ENCODE assay signal across 13 cellular contexts in the genomic region with DNA sequence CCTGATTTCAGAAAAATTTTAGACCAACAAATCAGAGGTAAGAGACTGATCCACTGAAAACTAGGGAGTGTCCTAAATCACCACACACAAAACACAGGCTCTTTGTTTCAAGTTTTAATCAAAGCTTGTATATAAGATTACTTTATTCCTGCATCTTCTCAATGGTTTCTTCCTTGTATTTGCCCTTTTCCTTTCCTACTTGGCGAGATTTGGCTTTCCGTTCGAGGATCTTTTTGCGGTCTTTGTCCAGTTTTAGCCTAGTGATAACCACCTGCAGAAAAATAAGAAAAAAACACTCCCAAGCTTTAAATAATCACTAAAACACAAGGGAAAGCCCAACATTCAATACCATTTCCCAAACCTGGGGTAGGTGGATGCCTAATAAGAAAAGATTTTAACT. TPM values are rescaled to one million over a fixed set of nuclear protein-coding genes. Genes with fewer than 3 reads are reported as not detected.
DNase-seq lines count a peak whose midpoint lies in the region; ATAC-seq, FAIRE-seq and TF ChIP-seq lines count a peak whose summit lies in the region.
"Had no signal": no experiment of that assay in that cellular context is flagged by ENCODE, and none has a peak within 500 bp of the region (broad histone marks: within the 10 kb centered on the region; RNA-seq: fewer than 3 reads in every experiment).

No MANE protein-coding gene starts in this region.

- no peak for TF ChIP-seq CTCF in astrocyte (IDR thresholded peaks at IDR 0.05; ENCODE audit: insufficient read depth, low read depth, low read length)
- no peak for TF ChIP-seq CTCF in neural cell (IDR thresholded peaks at IDR 0.05; ENCODE audit: poor library complexity, severe bottlenecking)

- H3K23ac ChIP-seq in neuronal stem cell (ENCODE audit: low read depth, low read length, poor library complexity): no peak overlapping the region

- H3F3A ChIP-seq in neural cell (ENCODE audit: insufficient read depth, low read length, poor library complexity, severe bottlenecking): no peaks in the 10 kb centered on the region

- H2AK5ac ChIP-seq in neuronal stem cell (ENCODE audit: low read depth, low read length): no peak overlapping the region

- peak overlapping the region in 6 of 7 donors; percentile 16 to 97 (median 90) for H3K4me3 Mint-ChIP-seq in CD8-positive, alpha-beta memory T cell
- H3K4me3 Mint-ChIP-seq in astrocyte (ENCODE audit: unreplicated experiment): peak overlapping the region; percentile 62

- H3K79me2 ChIP-seq in astrocyte (ENCODE audit: insufficient read depth, low read length): peaks cover 54% of the 10 kb centered on the region
- peaks cover 31% of the 10 kb centered on the region for H3K79me2 ChIP-seq in neural cell (replicated peaks; ENCODE audit: insufficient read depth, low read length)

- CTCF ChIA-PET in CD8-positive, alpha-beta memory T cell (lab: Charles Lee): interaction anchor here (0.8 to 1.9 kb wide), 6 partner anchors 9 to 369 kb away, joined by 3 to 6 read pairs (median 4); no protein-coding TSS in a partner anchor

- no peak overlapping the region for H3K4me2 ChIP-seq in astrocyte (ENCODE audit: low read length)
- no peak overlapping the region for H3K4me2 ChIP-seq in neural cell (ENCODE audit: low read length)
- no peak overlapping the region for H3K4me2 ChIP-seq in neuronal stem cell (ENCODE audit: insufficient read depth, low read length, poor library complexity, severe bottlenecking)
- H3K4me2 ChIP-seq: KMS-11 had no signal

- H3K4me1 ChIP-seq in CD8-positive, alpha-beta memory T cell (ENCODE audit: insufficient read depth, low read length): peaks cover 43% of the 10 kb centered on the region
- H3K4me1 ChIP-seq in astrocyte (ENCODE audit: insufficient read depth, low read length) (peaks cover 29% of the 10 kb centered on the region), neuronal stem cell (ENCODE audit: control insufficient read depth in 2 of 2, insufficient read depth in 1 of 2, low read depth in 1 of 2, low read length in 2 of 2) (peaks cover 7 to 12% of the 10 kb centered on the region in 2 donors)

- H3K9me3 ChIP-seq in CD8-positive, alpha-beta memory T cell (ENCODE audit: low read length): no peaks in the 10 kb centered on the region
- H3K9me3 ChIP-seq in KOPT-K1 (ENCODE audit: insufficient read depth, low read length, poor library complexity, severe bottlenecking) (no peaks in the 10 kb centered on the region), astrocyte (ENCODE audit: insufficient read depth, low read depth, low read length) (no peaks in the 10 kb centered on the region), neural cell (ENCODE audit: low read length) (no peaks in the 10 kb centered on the region), neuronal stem cell (replicated peaks in 1 of 2; ENCODE audit: control insufficient read depth in 2 of 2, insufficient read depth in 1 of 2, low read depth in 1 of 2, low read length in 2 of 2) (no peaks in the 10 kb centered on the region)
- H3K9me3 ChIP-seq: SJSA1 had no signal

- no peak overlapping the region for H3K4ac ChIP-seq in neuronal stem cell (ENCODE audit: low read length)

- ATAC-seq in HG03025 (IDR thresholded peaks at IDR 0.05; ENCODE audit: low FRiP score, unreplicated experiment): no peak

- no peak overlapping the region for H3K27ac ChIP-seq in CD8-positive, alpha-beta memory T cell (ENCODE audit: low read depth, low read length)
- H3K27ac ChIP-seq in KOPT-K1 (ENCODE audit: low read depth, low read length, poor library complexity, severe bottlenecking) (peak overlapping the region; percentile 80), astrocyte (ENCODE audit: low read depth, low read length) (no peak overlapping the region), neural cell (ENCODE audit: low read length) (peak overlapping the region; percentile 93), neuronal stem cell (replicated peaks; ENCODE audit: low read length) (no peak overlapping the region)
- H3K27ac ChIP-seq: SJSA1 had no signal

- H3K27ac Mint-ChIP-seq in CD8-positive, alpha-beta memory T cell: peak overlapping the region; percentile 45 to 94 (median 91)
- H3K27ac Mint-ChIP-seq in astrocyte (ENCODE audit: unreplicated experiment): peak overlapping the region; percentile 14

- no peaks in the 10 kb centered on the region for H3K27me3 ChIP-seq in CD8-positive, alpha-beta memory T cell (ENCODE audit: insufficient read depth, low read length, poor library complexity, severe bottlenecking)
- H3K27me3 ChIP-seq in astrocyte (ENCODE audit: insufficient read depth, low read length) (no peaks in the 10 kb centered on the region), neural cell (ENCODE audit: insufficient read depth, low read depth, low read length) (no peaks in the 10 kb centered on the region), neuronal stem cell (ENCODE audit: control insufficient read depth in 3 of 3, insufficient read depth in 3 of 3, low read depth in 1 of 3, low read length in 3 of 3) (no peaks in the 10 kb centered on the region)
- H3K27me3 ChIP-seq: SJSA1 had no signal

- no peak overlapping the region for H4K91ac ChIP-seq in neuronal stem cell (ENCODE audit: low read depth, low read length, poor library complexity)

- peaks cover 2% of the 10 kb centered on the region for H3K79me1 ChIP-seq in neuronal stem cell (ENCODE audit: low read depth, low read length)

- no peak overlapping the region for H2BK15ac ChIP-seq in neuronal stem cell (ENCODE audit: low read length)

- POLR2A ChIA-PET in CD8-positive, alpha-beta memory T cell (lab: Charles Lee): interaction anchor here (1.2 kb wide), 1 partner anchor 58 kb away, joined by 3 read pairs; the partner anchor contains the start of gene NDEL1

- H2BK12ac ChIP-seq in neuronal stem cell (ENCODE audit: low read length): no peak overlapping the region

- H2BK120ac ChIP-seq in neuronal stem cell (ENCODE audit: low read depth, low read length): no peak overlapping the region

- no peak for TF ChIP-seq RAD21 in neural cell (conservative IDR thresholded peaks at IDR 0.05)

- no peak overlapping the region for H3K4me3 ChIP-seq in CD8-positive, alpha-beta memory T cell (ENCODE audit: low read length)
- no peak overlapping the region for H3K4me3 ChIP-seq in astrocyte (ENCODE audit: insufficient read depth, low read depth, low read length)
- no peak overlapping the region for H3K4me3 ChIP-seq in neural cell (ENCODE audit: low read length)
- H3K4me3 ChIP-seq in neuronal stem cell (ENCODE audit: low read length in 2 of 2): no peak overlapping the region

- FAIRE-seq in astrocyte (lab: Jason Lieb, UNC): no peak

- H3K9me3 Mint-ChIP-seq in CD8-positive, alpha-beta memory T cell: no peaks in the 10 kb centered on the region
- no peaks in the 10 kb centered on the region for H3K9me3 Mint-ChIP-seq in astrocyte (ENCODE audit: unreplicated experiment)

- peak overlapping the region; percentile 93 for H3K9ac ChIP-seq in astrocyte (ENCODE audit: low read length)
- H3K9ac ChIP-seq in neural cell (ENCODE audit: low read length): no peak overlapping the region
- H3K9ac ChIP-seq in neuronal stem cell (ENCODE audit: low read depth, low read length, poor library complexity): no peak overlapping the region
- H3K9ac ChIP-seq: KMS-11 had no signal

- H3K14ac ChIP-seq in neuronal stem cell (ENCODE audit: low read length): no peak overlapping the region

- H2BK5ac ChIP-seq in neuronal stem cell (ENCODE audit: low read length): no peak overlapping the region

- H3K18ac ChIP-seq in neuronal stem cell (ENCODE audit: low read length): no peak overlapping the region

- no peak for TF ChIP-seq EP300 in neural cell (conservative IDR thresholded peaks at IDR 0.05; ENCODE audit: poor library complexity, severe bottlenecking)

- H2AFZ ChIP-seq in astrocyte (ENCODE audit: low read depth, low read length) (no peak overlapping the region), neural cell (ENCODE audit: low read depth, low read length) (no peak overlapping the region), neuronal stem cell (ENCODE audit: low read length) (no peak overlapping the region)

- H3K36me3 ChIP-seq in CD8-positive, alpha-beta memory T cell (ENCODE audit: insufficient read depth, low read length): peaks cover 40% of the 10 kb centered on the region
- H3K36me3 ChIP-seq in KOPT-K1 (ENCODE audit: insufficient read depth, low read length) (peaks cover 62% of the 10 kb centered on the region), astrocyte (ENCODE audit: insufficient read depth, low read length) (peaks cover 44% of the 10 kb centered on the region), neural cell (ENCODE audit: insufficient read depth, low read length) (no peaks in the 10 kb centered on the region), neuronal stem cell (replicated peaks in 1 of 2; ENCODE audit: control insufficient read depth in 2 of 2, insufficient read depth in 2 of 2, low read length in 2 of 2) (peaks cover 29 to 63% of the 10 kb centered on the region in 2 donors)

- no peak overlapping the region for H4K8ac ChIP-seq in neuronal stem cell (ENCODE audit: low read depth, low read length)

- no peaks in the 10 kb centered on the region for H3K9me2 ChIP-seq in neural cell (ENCODE audit: insufficient read depth, low read length)

- peaks cover 58% of the 10 kb centered on the region for H4K20me1 ChIP-seq in astrocyte (ENCODE audit: insufficient read depth, low read length)
- H4K20me1 ChIP-seq in neural cell (ENCODE audit: insufficient read depth): no peaks in the 10 kb centered on the region

- WGBS in neuronal stem cell (ENCODE audit: extremely low coverage in 2 of 2, insufficient read length in 2 of 2, insufficient replicate concordance in 1 of 2), 2 donors: no CpG with 5 or more reads among the region's 4 CpGs

- H3K36me3 Mint-ChIP-seq in CD8-positive, alpha-beta memory T cell: peaks cover 5 to 66% (median 17%) of the 10 kb centered on the region in 3 donors
- H3K36me3 Mint-ChIP-seq in astrocyte (ENCODE audit: low read depth, unreplicated experiment): peaks cover 14% of the 10 kb centered on the region

- peaks cover 54 to 68% (median 65%) of the 10 kb centered on the region in 3 donors for H3K4me1 Mint-ChIP-seq in CD8-positive, alpha-beta memory T cell
- H3K4me1 Mint-ChIP-seq in astrocyte (ENCODE audit: low read depth, unreplicated experiment): peaks cover 25% of the 10 kb centered on the region

- no peak for DNase-seq in CD8-positive, alpha-beta memory T cell
- DNase-seq in astrocyte (ENCODE audit: low read depth): no peak
- DNase-seq in SKM-1 treated with dmso at 0.1 percent for 144 hours (lab: John Stamatoyannopoulos, UW; ENCODE audit: unreplicated experiment): no peak
- DNase-seq in neuronal stem cell (ENCODE audit: low spot score): no peak
- DNase-seq in NCI-H748 (lab: John Stamatoyannopoulos, UW; ENCODE audit: unreplicated experiment): no peak
- DNase-seq: midbrain; stimulated activated CD4-positive, alpha-beta T cell treated with anti-CD3 and anti-CD28 coated beads, Interleukin-15, amount 100 ng/mL, for 24 hours; stimulated activated naive CD4-positive, alpha-beta T cell treated with Interleukin-2 at 50 U/mL for 16 hours had no signal

- H3K27me3 Mint-ChIP-seq in CD8-positive, alpha-beta memory T cell: no peaks in the 10 kb centered on the region
- no peaks in the 10 kb centered on the region for H3K27me3 Mint-ChIP-seq in astrocyte (ENCODE audit: low read depth, unreplicated experiment)

RNA-seq across cellular contexts. Expression of gene RPL26, which starts 5.6 kb away (rescaled TPM):
- total RNA-seq in CD8-positive, alpha-beta memory T cell: 1,000 to 10,000 TPM; 2,453 to 2,522 TPM
- 1,507 TPM for polyA plus RNA-seq in CD8-positive, alpha-beta memory T cell
- 1,192 and 1,342 TPM in 2 replicates for total RNA-seq in astrocyte
- polyA plus RNA-seq in neural cell: 3,508 and 4,061 TPM in 2 replicates
- 970 and 1,174 TPM in 2 replicates for polyA minus RNA-seq in neural cell
- 7,258 TPM for polyA plus RNA-seq in neuronal stem cell (2013, experiment 1 of 2)
- 7,381 TPM for polyA plus RNA-seq in neuronal stem cell (2013, experiment 2 of 2)

RNA-seq across cellular contexts. Expression of gene RNF222, which starts 20.2 kb away (rescaled TPM):
- total RNA-seq in CD8-positive, alpha-beta memory T cell: not detected
- polyA plus RNA-seq in CD8-positive, alpha-beta memory T cell: 0.18 TPM
- not detected in 2 replicates for total RNA-seq in astrocyte
- polyA plus RNA-seq in neural cell: not detected in 2 replicates
- polyA minus RNA-seq in neural cell: not detected in 2 replicates
- polyA plus RNA-seq in neuronal stem cell (2013, experiment 1 of 2): not detected
- not detected for polyA plus RNA-seq in neuronal stem cell (2013, experiment 2 of 2)
- total RNA-seq: SJSA1 had no signal

RNA-seq across cellular contexts. Expression of gene ODF4, which starts 37.8 kb away (rescaled TPM):
- total RNA-seq in CD8-positive, alpha-beta memory T cell: not detected
- polyA plus RNA-seq in CD8-positive, alpha-beta memory T cell: not detected
- not detected in 2 replicates for total RNA-seq in astrocyte
- not detected in 2 replicates for polyA plus RNA-seq in neural cell
- not detected in 2 replicates for polyA minus RNA-seq in neural cell
- polyA plus RNA-seq in neuronal stem cell (2013, experiment 1 of 2): not detected
- not detected for polyA plus RNA-seq in neuronal stem cell (2013, experiment 2 of 2)
- total RNA-seq: SJSA1 had no signal

RNA-seq across cellular contexts. Expression of gene NDEL1, which starts 58.3 kb away (rescaled TPM):
- 10 to 100 TPM; 50.6 to 57.1 TPM for total RNA-seq in CD8-positive, alpha-beta memory T cell
- polyA plus RNA-seq in CD8-positive, alpha-beta memory T cell: 66.6 TPM
- total RNA-seq in astrocyte: 102 and 110 TPM in 2 replicates
- 25.7 and 33.8 TPM in 2 replicates for polyA plus RNA-seq in neural cell
- 53.1 and 55.5 TPM in 2 replicates for polyA minus RNA-seq in neural cell
- 27.9 TPM for polyA plus RNA-seq in neuronal stem cell (2013, experiment 1 of 2)
- polyA plus RNA-seq in neuronal stem cell (2013, experiment 2 of 2): 26.7 TPM

Comparison
In these comparisons a context has a peak if more than half of its experiments do, and no peak if none do; other contexts are left out.
1. H3K27ac ChIP-seq: peak in KOPT-K1 (single experiment) and neural cell (single experiment); none in CD8-positive, alpha-beta memory T cell (single experiment), astrocyte (single experiment) and neuronal stem cell (single experiment).